Comparison of ENCODE assay signal across 25 cellular contexts in the genomic region with DNA sequence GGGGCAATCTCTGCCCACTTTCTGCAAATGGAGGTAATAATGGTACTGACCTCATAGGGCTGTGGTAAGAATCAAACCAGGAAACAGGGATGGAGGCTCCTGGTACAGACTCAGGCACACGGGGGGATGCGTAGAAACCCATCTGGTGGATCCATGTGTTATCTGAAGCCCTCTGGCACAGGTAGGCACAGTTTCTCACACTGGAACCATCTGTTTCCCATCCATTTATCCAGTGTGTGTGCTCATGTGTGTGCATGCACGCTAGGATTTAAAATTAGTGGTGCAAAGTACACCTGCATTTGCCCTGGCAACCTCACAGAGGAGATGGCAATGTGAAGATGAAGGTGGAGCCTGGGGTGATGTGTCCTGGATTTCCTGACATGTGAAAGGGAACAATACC.
"Had no signal": no experiment of that assay in that cellular context is flagged by ENCODE, and none has a peak within 500 bp of the region (broad histone marks: within the 10 kb centered on the region; RNA-seq: fewer than 3 reads in every experiment).

No MANE protein-coding gene starts in this region.

- H3K4me3 ChIP-seq: breast epithelium, esophagus squamous epithelium, left lung, lower lobe of right lung, ovary, right lobe of liver, upper lobe of right lung had no signal

- H3K9me3 ChIP-seq: breast epithelium, esophagus squamous epithelium, left lung, lower lobe of right lung, ovary, right lobe of liver, upper lobe of right lung had no signal

- H3K27ac ChIP-seq: breast epithelium, epithelial cell of prostate, esophagus squamous epithelium, left lung, lower lobe of right lung, ovary, right lobe of liver, upper lobe of right lung, WERI-Rb-1 had no signal

- DNase-seq: activated CD4-positive, alpha-beta T cell treated with anti-CD3 and anti-CD28 coated beads for 48 hours; activated CD8-positive, alpha-beta T cell treated with anti-CD3 and anti-CD28 coated beads for 36 hours; activated naive CD4-positive, alpha-beta T cell; activated T-cell treated with anti-CD3 and anti-CD28 coated beads, Interleukin-2, amount 50 U/mL, for 48 hours; effector CD8-positive, alpha-beta T cell; esophagus squamous epithelium; foreskin melanocyte; left lung; lower lobe of right lung; mesenchymal stem cell; nephron progenitor cell; ovary; right lobe of liver; stimulated activated CD4-positive, alpha-beta T cell treated with anti-CD3 and anti-CD28 coated beads, Interleukin-2, amount 100 ng/mL, for 48 hours; stimulated activated naive CD8-positive, alpha-beta T cell treated with anti-CD3 and anti-CD28 coated beads, Interleukin-15, Interleukin-2, amounts not matched to agents 100 U/mL and 50 U/mL, for 24 hours; T-helper 9 cell; upper lobe of right lung; WERI-Rb-1 had no signal

- H3K27me3 ChIP-seq: breast epithelium, esophagus squamous epithelium, left lung, ovary, right lobe of liver, upper lobe of right lung had no signal

- H3K36me3 ChIP-seq: breast epithelium, ovary had no signal

- H3K4me3 Mint-ChIP-seq: activated CD8-positive, alpha-beta T cell treated with anti-CD3 and anti-CD28 coated beads for 36 hours; central memory CD8-positive, alpha-beta T cell; nephron progenitor cell had no signal

- H3K4me1 ChIP-seq: breast epithelium, esophagus squamous epithelium, lower lobe of right lung, upper lobe of right lung had no signal

- H3K27me3 Mint-ChIP-seq: activated CD8-positive, alpha-beta T cell treated with anti-CD3 and anti-CD28 coated beads for 36 hours; central memory CD8-positive, alpha-beta T cell; progenitor cell of endocrine pancreas had no signal

- H3K9me3 Mint-ChIP-seq: activated CD8-positive, alpha-beta T cell treated with anti-CD3 and anti-CD28 coated beads for 36 hours; activated naive CD4-positive, alpha-beta T cell treated with anti-CD3 and anti-CD28 coated beads, Interleukin-2, amount 50 U/mL, for 72 hours; activated T-helper 2 cell treated with anti-CD3 and anti-CD28 coated beads, Interferon-gamma antibody, Interleukin-2, Interleukin-4, amounts not matched to agents 10 μg/mL and 5 μg/mL and 100 μg/mL, durations not matched to agents 14 hours and 24 hours and 36 hours; central memory CD8-positive, alpha-beta T cell; nephron progenitor cell had no signal

- ATAC-seq: activated CD4-positive, CD25-positive, alpha-beta regulatory T cell treated with anti-CD3 and anti-CD28 coated beads, Interleukin-2, amount 50 U/mL, for 24 hours; activated CD8-positive, alpha-beta T cell treated with anti-CD3 and anti-CD28 coated beads for 36 hours; left lung; lower lobe of right lung; stimulated activated naive CD8-positive, alpha-beta T cell treated with anti-CD3 and anti-CD28 coated beads, Interleukin-15, Interleukin-2, amounts not matched to agents 100 U/mL and 50 U/mL, for 24 hours; upper lobe of right lung had no signal

- H3K27ac Mint-ChIP-seq: activated CD8-positive, alpha-beta T cell treated with anti-CD3 and anti-CD28 coated beads for 36 hours; activated T-helper 2 cell treated with anti-CD3 and anti-CD28 coated beads, Interferon-gamma antibody, Interleukin-2, Interleukin-4, amounts not matched to agents 10 μg/mL and 5 μg/mL and 100 μg/mL, durations not matched to agents 14 hours and 24 hours and 36 hours; nephron progenitor cell; progenitor cell of endocrine pancreas had no signal
